Comparison of ENCODE assay signal across 35 cellular contexts in the genomic region with DNA sequence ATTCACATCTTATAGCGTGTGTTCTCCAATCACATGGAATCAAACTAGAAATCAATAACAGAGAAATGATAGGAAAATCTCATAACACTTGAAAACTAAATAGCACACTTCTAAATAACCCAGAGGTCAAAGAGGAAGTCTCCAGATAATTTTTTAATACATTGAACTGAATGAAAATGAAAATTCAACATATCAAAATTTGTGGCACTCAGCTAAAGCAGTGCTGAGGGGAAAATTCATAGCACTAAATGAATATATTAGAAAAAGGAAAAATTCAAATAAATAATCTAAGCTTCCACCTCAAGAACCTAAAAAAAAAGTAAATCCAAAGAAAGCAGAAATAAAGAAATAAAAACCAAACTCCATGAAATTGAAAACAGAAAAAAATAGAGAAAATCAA. TPM values are rescaled to one million over a fixed set of nuclear protein-coding genes. Genes with fewer than 3 reads are reported as not detected.
"Had no signal": no experiment of that assay in that cellular context is flagged by ENCODE, and none has a peak within 500 bp of the region (broad histone marks: within the 10 kb centered on the region; RNA-seq: fewer than 3 reads in every experiment).

No MANE protein-coding gene starts in this region.

- H3K4me3 ChIP-seq: adrenal gland, body of pancreas, breast epithelium had no signal

- H3K4me1 ChIP-seq: adrenal gland had no signal

- ATAC-seq: activated CD4-positive, alpha-beta T cell treated with anti-CD3 and anti-CD28 coated beads for 36 hours; activated CD4-positive, CD25-positive, alpha-beta regulatory T cell treated with anti-CD3 and anti-CD28 coated beads, Interleukin-2, amount 50 U/mL, for 24 hours; activated CD8-positive, alpha-beta memory T cell treated with anti-CD3 and anti-CD28 coated beads, Interleukin-2, amount 10 ng/mL, durations not matched to agents 7 days and 5 days; activated CD8-positive, alpha-beta T cell treated with anti-CD3 and anti-CD28 coated beads, Interleukin-2, amount 10 ng/mL, durations not matched to agents 7 days and 5 days; body of pancreas; WTC11 had no signal

- H3K27ac ChIP-seq: adrenal gland, body of pancreas, brain microvascular endothelial cell, breast epithelium, WERI-Rb-1 had no signal

- H3K36me3 ChIP-seq: adrenal gland, brain microvascular endothelial cell, breast epithelium, WERI-Rb-1 had no signal

- H3K9me3 ChIP-seq: body of pancreas, breast epithelium had no signal

- FAIRE-seq: astrocyte, TTC549 had no signal

- H3K27me3 ChIP-seq: adrenal gland, body of pancreas, brain microvascular endothelial cell, breast epithelium had no signal

- DNase-seq: activated CD4-positive, alpha-beta memory T cell treated with anti-CD3 and anti-CD28 coated beads, Interleukin-2, amount 10 ng/mL, durations not matched to agents 7 days and 5 days; activated CD4-positive, alpha-beta T cell treated with anti-CD3 and anti-CD28 coated beads for 1 hour; activated CD4-positive, alpha-beta T cell treated with anti-CD3 and anti-CD28 coated beads for 36 hours; activated CD4-positive, alpha-beta T cell treated with anti-CD3 and anti-CD28 coated beads for 48 hours; activated CD4-positive, alpha-beta T cell treated with anti-CD3 and anti-CD28 coated beads, Interleukin-2, amount 10 ng/mL, durations not matched to agents 7 days and 5 days; activated CD4-positive, alpha-beta T cell treated with anti-CD3 and anti-CD28 coated beads, Interleukin-2, amount 50 U/mL, for 48 hours; activated CD4-positive, CD25-positive, alpha-beta regulatory T cell; activated CD8-positive, alpha-beta memory T cell treated with anti-CD3 and anti-CD28 coated beads for 24 hours; activated CD8-positive, alpha-beta memory T cell treated with anti-CD3 and anti-CD28 coated beads, Interleukin-2, amount 10 ng/mL, durations not matched to agents 7 days and 5 days; activated CD8-positive, alpha-beta memory T cell treated with anti-CD3 and anti-CD28 coated beads, Interleukin-2, amount 50 U/mL, for 48 hours; activated CD8-positive, alpha-beta T cell treated with anti-CD3 and anti-CD28 coated beads, Interleukin-2, amount 10 ng/mL, durations not matched to agents 7 days and 5 days; activated effector memory CD4-positive, alpha-beta T cell treated with Interleukin-2 at 50 U/mL for 16 hours; activated gamma-delta T cell; activated naive CD4-positive, alpha-beta T cell treated with anti-CD3 and anti-CD28 coated beads, Interleukin-2, amount 10 ng/mL, durations not matched to agents 7 days and 5 days; activated naive CD4-positive, alpha-beta T cell treated with Interleukin-2 at 50 U/mL for 16 hours; activated naive CD8-positive, alpha-beta T cell treated with anti-CD3 and anti-CD28 coated beads, Interleukin-2, amount 10 ng/mL, durations not matched to agents 7 days and 5 days; activated T-cell treated with anti-CD3 and anti-CD28 coated beads, Interleukin-2, amount 50 U/mL, for 24 hours; activated T-cell treated with anti-CD3 and anti-CD28 coated beads, Interleukin-2, amount 50 U/mL, for 48 hours; adrenal gland; amniotic stem cell; aorta; body of pancreas; brain microvascular endothelial cell; central memory CD4-positive, alpha-beta T cell; T-helper 1 cell; T-helper 2 cell; T-helper 9 cell; WERI-Rb-1 had no signal

RNA-seq across cellular contexts. Expression of gene CALML3, which starts 17.3 kb away (rescaled TPM):
- total RNA-seq: activated CD4-positive, alpha-beta memory T cell treated with anti-CD3 and anti-CD28 coated beads, Interleukin-2, amount 10 ng/mL, durations not matched to agents 7 days and 5 days; activated CD4-positive, alpha-beta T cell treated with anti-CD3 and anti-CD28 coated beads for 36 hours; activated CD4-positive, alpha-beta T cell treated with anti-CD3 and anti-CD28 coated beads, Interleukin-2, amount 10 ng/mL, durations not matched to agents 7 days and 5 days; activated CD8-positive, alpha-beta memory T cell treated with anti-CD3 and anti-CD28 coated beads, Interleukin-2, amount 10 ng/mL, durations not matched to agents 7 days and 5 days; activated CD8-positive, alpha-beta T cell treated with anti-CD3 and anti-CD28 coated beads, Interleukin-2, amount 10 ng/mL, durations not matched to agents 7 days and 5 days; activated naive CD8-positive, alpha-beta T cell treated with anti-CD3 and anti-CD28 coated beads, Interleukin-2, amount 10 ng/mL, durations not matched to agents 7 days and 5 days; activated T-helper 2 cell treated with anti-CD3 and anti-CD28 coated beads, Interferon-gamma antibody, Interleukin-2, Interleukin-4, amounts not matched to agents 10 μg/mL and 5 μg/mL and 100 μg/mL, durations not matched to agents 14 hours and 24 hours and 36 hours; adrenal gland; aorta; astrocyte; body of pancreas; cardiac septum; WTC11 had no signal

RNA-seq across cellular contexts. Expression of gene CALML5, which starts 42.7 kb away (rescaled TPM):
- total RNA-seq: activated CD4-positive, alpha-beta memory T cell treated with anti-CD3 and anti-CD28 coated beads, Interleukin-2, amount 10 ng/mL, durations not matched to agents 7 days and 5 days; activated CD4-positive, alpha-beta T cell treated with anti-CD3 and anti-CD28 coated beads for 36 hours; activated CD4-positive, alpha-beta T cell treated with anti-CD3 and anti-CD28 coated beads, Interleukin-2, amount 10 ng/mL, durations not matched to agents 7 days and 5 days; activated CD8-positive, alpha-beta memory T cell treated with anti-CD3 and anti-CD28 coated beads, Interleukin-2, amount 10 ng/mL, durations not matched to agents 7 days and 5 days; activated CD8-positive, alpha-beta T cell treated with anti-CD3 and anti-CD28 coated beads, Interleukin-2, amount 10 ng/mL, durations not matched to agents 7 days and 5 days; activated naive CD8-positive, alpha-beta T cell treated with anti-CD3 and anti-CD28 coated beads, Interleukin-2, amount 10 ng/mL, durations not matched to agents 7 days and 5 days; activated T-helper 2 cell treated with anti-CD3 and anti-CD28 coated beads, Interferon-gamma antibody, Interleukin-2, Interleukin-4, amounts not matched to agents 10 μg/mL and 5 μg/mL and 100 μg/mL, durations not matched to agents 14 hours and 24 hours and 36 hours; adrenal gland; aorta; astrocyte; body of pancreas; cardiac septum; WTC11 had no signal
- polyA plus RNA-seq: adrenal gland, aorta had no signal
